ENCODE assay signal across 17 cellular contexts in genomic region chr12:75750950-75751349, GRCh38.
DNase-seq lines count a peak whose midpoint lies in the region; ATAC-seq, FAIRE-seq and TF ChIP-seq lines count a peak whose summit lies in the region.
"Had no signal": no experiment of that assay in that cellular context is flagged by ENCODE, and none has a peak within 500 bp of the region (broad histone marks: within the 10 kb centered on the region; RNA-seq: fewer than 3 reads in every experiment).

No MANE protein-coding gene starts in this region.

- H3K9me3 Mint-ChIP-seq in brain, result peaks cover 0 to 14% (median 7%) of the 10 kb centered on the region in 5 experiments

- H3K9ac ChIP-seq in keratinocyte (ENCODE audit: control insufficient read depth, extremely low read depth, insufficient read depth, low read length), result no peak overlapping the region
- H3K9ac ChIP-seq: parathyroid adenoma had no signal

- H3K36me3 Mint-ChIP-seq in brain, result no peaks in the 10 kb centered on the region
- H3K36me3 Mint-ChIP-seq: IgD-negative memory B cell had no signal

- no peaks in the 10 kb centered on the region for H3K79me2 ChIP-seq in keratinocyte (ENCODE audit: control insufficient read depth, insufficient read depth, low read length)
- H3K79me2 ChIP-seq: parathyroid adenoma had no signal

- H4K20me1 ChIP-seq in keratinocyte (ENCODE audit: control insufficient read depth, extremely low read depth, insufficient read depth, low read length), result no peaks in the 10 kb centered on the region

- dilution Hi-C loops in keratinocyte (cut with MboI; ENCODE audit: extremely low pct_ligation_motif_present, low sequenced_read_pairs), result no loop called here

- H3K4me3 Mint-ChIP-seq in brain, result no peak overlapping the region
- H3K4me3 Mint-ChIP-seq: IgD-negative memory B cell had no signal

- no peak for ATAC-seq in thoracic aorta (ENCODE audit: insufficient number of reproducible peaks, low FRiP score, low read depth)
- ATAC-seq: heart left ventricle had no signal

- no peaks in the 10 kb centered on the region for H3K9me1 ChIP-seq in keratinocyte (ENCODE audit: control insufficient read depth, extremely low read depth, insufficient read depth, low read length)

- DNase-seq in H4 (ENCODE audit: low spot score), result peak; percentile 17
- no peak for DNase-seq in keratinocyte (ENCODE audit: low read depth, low spot score)
- DNase-seq in thoracic aorta (ENCODE audit: low spot score), result no peak
- DNase-seq in NAMALWA (ENCODE audit: low spot score), result no peak
- no peak for DNase-seq in right atrium auricular region (ENCODE audit: low spot score)
- DNase-seq in AML-193 (lab: John Stamatoyannopoulos, UW), result no peak
- DNase-seq: activated CD4-positive, alpha-beta T cell treated with anti-CD3 and anti-CD28 coated beads, Interleukin-2, amount 50 U/mL, for 4 hours; activated effector memory CD4-positive, alpha-beta T cell treated with Interleukin-2 at 50 U/mL for 16 hours; H7; heart left ventricle; mammary epithelial cell; NCI-H2029 treated with DMSO at 0.1 percent for 48 hours; stimulated activated CD4-positive, alpha-beta T cell treated with anti-CD3 and anti-CD28 coated beads, Interleukin-4, amount 100 ng/mL, for 4 hours had no signal

- TF ChIP-seq CTCF in brain (conservative IDR thresholded peaks at IDR 0.05) (no peak), keratinocyte (optimal IDR thresholded peaks at IDR 0.05 in 1 of 3, IDR thresholded peaks at IDR 0.05 in 1 of 3, conservative IDR thresholded peaks at IDR 0.05 in 1 of 3; ENCODE audit: extremely low read depth in 1 of 3, insufficient read depth in 2 of 3, low read length in 3 of 3) (no peak), thoracic aorta (IDR thresholded peaks at IDR 0.05) (no peak), right atrium auricular region (IDR thresholded peaks at IDR 0.05) (no peak)

- H3K9me3 ChIP-seq in keratinocyte (ENCODE audit: control insufficient read depth, low read depth, low read length), result no peaks in the 10 kb centered on the region
- H3K9me3 ChIP-seq in thoracic aorta, result no peaks in the 10 kb centered on the region
- no peaks in the 10 kb centered on the region for H3K9me3 ChIP-seq in right atrium auricular region
- H3K9me3 ChIP-seq: heart left ventricle had no signal

- peaks cover 8% of the 10 kb centered on the region for H3K27me3 Mint-ChIP-seq in brain

- no peak overlapping the region for H3K4me2 ChIP-seq in keratinocyte (ENCODE audit: control insufficient read depth, extremely low read depth, insufficient read depth, low read depth, low read length)

- H3K27ac ChIP-seq in keratinocyte (ENCODE audit: control insufficient read depth, insufficient read depth, low read length), result no peak overlapping the region
- peak overlapping the region in 1 of 2 donors; percentile 38 for H3K27ac ChIP-seq in thoracic aorta
- no peak overlapping the region for H3K27ac ChIP-seq in right atrium auricular region
- H3K27ac ChIP-seq: parathyroid adenoma had no signal

- H3K4me3 ChIP-seq in keratinocyte (ENCODE audit: control insufficient read depth in 2 of 3, extremely low read depth in 1 of 3, insufficient read depth in 2 of 3, low read depth in 1 of 3, low read length in 3 of 3), result no peak overlapping the region
- peak overlapping the region; percentile 45 for H3K4me3 ChIP-seq in thoracic aorta
- H3K4me3 ChIP-seq in right atrium auricular region, result no peak overlapping the region
- H3K4me3 ChIP-seq: heart left ventricle had no signal

- peaks cover 11% of the 10 kb centered on the region for H3K4me1 Mint-ChIP-seq in brain
- H3K4me1 Mint-ChIP-seq: IgD-negative memory B cell had no signal

- no peaks in the 10 kb centered on the region for H3K27me3 ChIP-seq in keratinocyte (ENCODE audit: control insufficient read depth, extremely low read depth, insufficient read depth, low read length)
- H3K27me3 ChIP-seq in thoracic aorta (replicated peaks; ENCODE audit: insufficient read depth), result no peaks in the 10 kb centered on the region
- no peaks in the 10 kb centered on the region for H3K27me3 ChIP-seq in right atrium auricular region
- H3K27me3 ChIP-seq: heart left ventricle had no signal

- H3K36me3 ChIP-seq in keratinocyte (ENCODE audit: control insufficient read depth in 2 of 2, extremely low read depth in 1 of 2, insufficient read depth in 2 of 2, low read length in 2 of 2) (no peaks in the 10 kb centered on the region), thoracic aorta (no peaks in the 10 kb centered on the region), right atrium auricular region (no peaks in the 10 kb centered on the region)
- H3K36me3 ChIP-seq: heart left ventricle had no signal

- FAIRE-seq in keratinocyte (lab: Jason Lieb, UNC), result peak; percentile 20
- FAIRE-seq: colon had no signal

- peak overlapping the region in 3 of 5 experiments; percentile 68 to 92 (median 80) for H3K27ac Mint-ChIP-seq in brain
- H3K27ac Mint-ChIP-seq: IgD-negative memory B cell had no signal

- no peak overlapping the region for H2AFZ ChIP-seq in keratinocyte (ENCODE audit: control insufficient read depth, low read length)
- H2AFZ ChIP-seq: parathyroid adenoma had no signal

- peaks cover 12% of the 10 kb centered on the region for H3K4me1 ChIP-seq in keratinocyte (ENCODE audit: control insufficient read depth, extremely low read depth, insufficient read depth, low read length)
- peaks cover 0 to 13% of the 10 kb centered on the region in 2 donors for H3K4me1 ChIP-seq in thoracic aorta (ENCODE audit: control insufficient read depth in 1 of 2, low read depth in 2 of 2)
- no peaks in the 10 kb centered on the region for H3K4me1 ChIP-seq in right atrium auricular region
- H3K4me1 ChIP-seq: parathyroid adenoma had no signal
